Comparison of ENCODE assay signal across 23 cellular contexts in genomic region chr4:150315175-150315574, GRCh38.
DNase-seq lines count a peak whose midpoint lies in the region; ATAC-seq, FAIRE-seq and TF ChIP-seq lines count a peak whose summit lies in the region.
"Had no signal": no experiment of that assay in that cellular context is flagged by ENCODE, and none has a peak within 500 bp of the region (broad histone marks: within the 10 kb centered on the region; RNA-seq: fewer than 3 reads in every experiment).

No MANE protein-coding gene starts in this region.

- H3K9ac ChIP-seq in astrocyte (ENCODE audit: low read length) = no peak overlapping the region

- no peak for FAIRE-seq in astrocyte (lab: Jason Lieb, UNC)
- FAIRE-seq: endothelial cell of umbilical vein, keratinocyte had no signal

- TF ChIP-seq CTCF in Calu3 (IDR thresholded peaks at IDR 0.05; ENCODE audit: unreplicated experiment) = no peak
- TF ChIP-seq CTCF in astrocyte (IDR thresholded peaks at IDR 0.05; ENCODE audit: insufficient read depth, low read depth, low read length) = no peak
- no peak for TF ChIP-seq CTCF in nephron progenitor cell (IDR thresholded peaks at IDR 0.05)
- TF ChIP-seq CTCF in omental fat pad (IDR thresholded peaks at IDR 0.05) = no peak
- no peak for TF ChIP-seq CTCF in MCF 10A (IDR thresholded peaks at IDR 0.05; ENCODE audit: unreplicated experiment)

- intact Hi-C loops in Calu3 (cut with micrococcal nuclease; ENCODE audit: unreplicated experiment) = no loop called here
- intact Hi-C loops in MCF 10A (cut with micrococcal nuclease) = no loop called here

- no peak for ATAC-seq in omental fat pad (ENCODE audit: low FRiP score)
- ATAC-seq: sciatic nerve; stimulated activated memory B cell treated with anti-CD40 and anti-IgM and Interleukin-4, amounts not matched to agents 10 μg/mL and 1 μg/mL and 100 μg/mL, for 72 hours; T-helper 17 cell had no signal

- DNase-seq in Calu3 = no peak
- peak; percentile 86 for DNase-seq in NCI-H1694 (lab: John Stamatoyannopoulos, UW)
- DNase-seq in astrocyte (ENCODE audit: low read depth) = peak; percentile 41
- DNase-seq in nephron progenitor cell = no peak
- no peak for DNase-seq in mucosa of gallbladder (ENCODE audit: low spot score)
- DNase-seq in omental fat pad (ENCODE audit: low spot score) = no peak
- DNase-seq in inferior parietal cortex (ENCODE audit: extremely low spot score) = no peak
- DNase-seq in MCF 10A (ENCODE audit: unreplicated experiment) = no peak
- DNase-seq: adrenal gland; CD4-positive, alpha-beta T cell; dermis blood vessel endothelial cell; DMS79; NCI-H2081; NCI-H748 treated with DMSO at 0.1 percent for 48 hours; Peyer's patch; T-helper 17 cell had no signal

- H3K36me3 Mint-ChIP-seq in Calu3 (ENCODE audit: insufficient read depth, unreplicated experiment) = no peaks in the 10 kb centered on the region
- peaks cover 2% of the 10 kb centered on the region for H3K36me3 Mint-ChIP-seq in astrocyte (ENCODE audit: low read depth, unreplicated experiment)
- no peaks in the 10 kb centered on the region for H3K36me3 Mint-ChIP-seq in nephron progenitor cell (ENCODE audit: low read depth)
- peaks cover 14% of the 10 kb centered on the region for H3K36me3 Mint-ChIP-seq in MCF 10A (ENCODE audit: insufficient read depth, unreplicated experiment)

- BruUV-seq in Calu3 (replicated peaks; lab: Mats Ljungman, UMichigan) (no TSS peak), MCF 10A (replicated peaks; lab: Mats Ljungman, UMichigan) (no TSS peak)

- H3K4me3 Mint-ChIP-seq in Calu3 (ENCODE audit: low read depth, unreplicated experiment) (no peak overlapping the region), astrocyte (ENCODE audit: unreplicated experiment) (no peak overlapping the region), nephron progenitor cell (no peak overlapping the region), MCF 10A (ENCODE audit: unreplicated experiment) (no peak overlapping the region)
- H3K4me3 Mint-ChIP-seq: CD4-positive, alpha-beta T cell; stimulated activated memory B cell treated with anti-CD40 and anti-IgM and Interleukin-4, amounts not matched to agents 10 μg/mL and 1 μg/mL and 100 μg/mL, for 72 hours; T-helper 17 cell had no signal

- H3K9me3 Mint-ChIP-seq in Calu3 (ENCODE audit: low read depth, unreplicated experiment) (no peaks in the 10 kb centered on the region), astrocyte (ENCODE audit: unreplicated experiment) (no peaks in the 10 kb centered on the region), nephron progenitor cell (no peaks in the 10 kb centered on the region), MCF 10A (ENCODE audit: unreplicated experiment) (no peaks in the 10 kb centered on the region)
- H3K9me3 Mint-ChIP-seq: CD4-positive, alpha-beta T cell; stimulated activated memory B cell treated with anti-CD40 and anti-IgM and Interleukin-4, amounts not matched to agents 10 μg/mL and 1 μg/mL and 100 μg/mL, for 72 hours had no signal

- no peaks in the 10 kb centered on the region for H3K27me3 ChIP-seq in astrocyte (ENCODE audit: insufficient read depth, low read length)
- H3K27me3 ChIP-seq: adrenal gland, cardiac muscle cell, Peyer's patch had no signal

- no peaks in the 10 kb centered on the region for H3K79me2 ChIP-seq in astrocyte (ENCODE audit: insufficient read depth, low read length)

- POLR2A ChIA-PET in MCF 10A (lab: Yijun Ruan, JAX) = no interaction called here

- no peaks in the 10 kb centered on the region for H4K20me1 ChIP-seq in astrocyte (ENCODE audit: insufficient read depth, low read length)

- H3K4me2 ChIP-seq in astrocyte (ENCODE audit: low read length) = no peak overlapping the region

- no peak overlapping the region for H3K27ac ChIP-seq in astrocyte (ENCODE audit: low read depth, low read length)
- H3K27ac ChIP-seq: adrenal gland, cardiac muscle cell, Peyer's patch, VCaP had no signal

- CTCF ChIA-PET in Calu3 (lab: Charles Lee) = interaction anchor here (1.2 kb wide), 1 partner anchor 9 kb away, joined by 3 read pairs; no protein-coding TSS in a partner anchor
- CTCF ChIA-PET in MCF 10A (lab: Yijun Ruan, JAX) = interaction anchor here (1.7 to 1.8 kb wide), 2 partner anchors 17 to 553 kb away, joined by 4 to 5 read pairs; no protein-coding TSS in a partner anchor

- no peaks in the 10 kb centered on the region for H3K36me3 ChIP-seq in astrocyte (ENCODE audit: insufficient read depth, low read length)
- H3K36me3 ChIP-seq: adrenal gland, cardiac muscle cell, HAP-1 had no signal

- H3K4me1 ChIP-seq in astrocyte (ENCODE audit: insufficient read depth, low read length) = peaks cover 9% of the 10 kb centered on the region
- H3K4me1 ChIP-seq: adrenal gland, Peyer's patch had no signal

- H3K27ac Mint-ChIP-seq in Calu3 (ENCODE audit: unreplicated experiment) = peak overlapping the region; percentile 42
- no peak overlapping the region for H3K27ac Mint-ChIP-seq in astrocyte (ENCODE audit: unreplicated experiment)
- peak overlapping the region; percentile 27 for H3K27ac Mint-ChIP-seq in nephron progenitor cell
- H3K27ac Mint-ChIP-seq in MCF 10A (ENCODE audit: low read depth, unreplicated experiment) = no peak overlapping the region
- H3K27ac Mint-ChIP-seq: CD4-positive, alpha-beta T cell; stimulated activated memory B cell treated with anti-CD40 and anti-IgM and Interleukin-4, amounts not matched to agents 10 μg/mL and 1 μg/mL and 100 μg/mL, for 72 hours; T-helper 17 cell had no signal

- H3K27me3 Mint-ChIP-seq in Calu3 (ENCODE audit: unreplicated experiment) (no peaks in the 10 kb centered on the region), astrocyte (ENCODE audit: low read depth, unreplicated experiment) (no peaks in the 10 kb centered on the region), nephron progenitor cell (ENCODE audit: low read depth, poor library complexity) (peaks cover 4% of the 10 kb centered on the region), MCF 10A (ENCODE audit: insufficient read depth, unreplicated experiment) (no peaks in the 10 kb centered on the region)
- H3K27me3 Mint-ChIP-seq: CD4-positive, alpha-beta T cell; stimulated activated memory B cell treated with anti-CD40 and anti-IgM and Interleukin-4, amounts not matched to agents 10 μg/mL and 1 μg/mL and 100 μg/mL, for 72 hours; T-helper 17 cell had no signal

- no peaks in the 10 kb centered on the region for H3K9me3 ChIP-seq in astrocyte (ENCODE audit: insufficient read depth, low read depth, low read length)
- H3K9me3 ChIP-seq: adrenal gland, HAP-1, Peyer's patch had no signal

- no peak overlapping the region for H3K4me3 ChIP-seq in astrocyte (ENCODE audit: insufficient read depth, low read depth, low read length)
- H3K4me3 ChIP-seq: adrenal gland, cardiac muscle cell, HAP-1, Peyer's patch had no signal

- H3K4me1 Mint-ChIP-seq in Calu3 (ENCODE audit: low read depth, unreplicated experiment) (peaks cover 8% of the 10 kb centered on the region), astrocyte (ENCODE audit: low read depth, unreplicated experiment) (peaks cover 18% of the 10 kb centered on the region), nephron progenitor cell (peaks cover 6% of the 10 kb centered on the region), MCF 10A (ENCODE audit: insufficient read depth, unreplicated experiment) (peaks cover 14% of the 10 kb centered on the region)
- H3K4me1 Mint-ChIP-seq: stimulated activated memory B cell treated with anti-CD40 and anti-IgM and Interleukin-4, amounts not matched to agents 10 μg/mL and 1 μg/mL and 100 μg/mL, for 72 hours had no signal

- no peak overlapping the region for H2AFZ ChIP-seq in astrocyte (ENCODE audit: low read depth, low read length)

Comparison
In these comparisons a context has a peak if more than half of its experiments do, and no peak if none do; other contexts are left out.
1. DNase-seq: peak in NCI-H1694 (single experiment) and astrocyte (single experiment); none in Calu3 (single experiment), nephron progenitor cell (single experiment), mucosa of gallbladder (single experiment), omental fat pad (single experiment), inferior parietal cortex (single experiment) and MCF 10A (single experiment).
2. H3K27ac Mint-ChIP-seq: peak in Calu3 (single experiment) and nephron progenitor cell (single experiment); none in astrocyte (single experiment) and MCF 10A (single experiment).